ENCODE assay signal across 1 cellular context in the genomic region with DNA sequence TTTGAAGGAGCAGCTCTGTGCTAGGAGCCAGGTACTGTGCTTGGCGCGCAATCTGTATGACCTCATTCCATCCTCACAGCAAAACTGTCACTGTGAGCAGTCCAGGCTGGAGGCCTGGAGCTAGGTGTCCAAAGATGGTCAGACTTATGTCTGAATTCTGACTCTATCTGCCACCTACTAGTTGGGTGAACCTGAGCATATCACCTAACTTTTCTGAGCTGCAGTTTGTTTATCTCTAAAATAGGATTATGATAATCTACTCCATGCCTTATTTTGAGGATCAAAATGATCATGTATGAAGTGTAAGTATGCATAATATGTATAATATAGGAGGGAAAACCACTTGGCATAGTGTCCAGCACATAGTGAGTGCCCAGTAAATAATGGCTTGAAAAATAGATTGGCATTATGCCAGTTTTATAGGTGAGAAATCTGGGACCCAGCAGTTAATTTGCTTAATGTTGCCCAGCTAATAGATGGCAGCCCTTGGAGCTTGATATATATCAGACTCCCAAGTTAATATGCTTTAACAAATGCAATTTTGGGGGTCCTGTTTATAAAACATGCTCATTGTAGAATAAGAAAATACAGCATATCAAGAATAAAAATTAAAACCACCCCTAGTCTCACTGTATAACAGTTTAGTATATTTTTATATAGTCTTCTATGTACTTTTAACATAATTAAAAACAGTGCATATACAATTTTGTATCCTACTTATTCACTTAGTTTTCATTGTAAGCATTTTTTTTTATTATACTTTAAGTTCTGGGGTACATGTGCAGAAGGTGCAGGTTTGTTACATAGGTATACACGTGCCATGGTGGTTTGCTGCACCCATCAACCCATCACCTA.
TF ChIP-seq lines count a peak whose summit lies in the region.

No MANE protein-coding gene starts in this region.

TF ChIP-seq in HepG2, 621 proteins besides CTCF, POLR2A, EP300 and RAD21 (continued from another document and continues in another):
- TF ChIP-seq, protein P1, sequence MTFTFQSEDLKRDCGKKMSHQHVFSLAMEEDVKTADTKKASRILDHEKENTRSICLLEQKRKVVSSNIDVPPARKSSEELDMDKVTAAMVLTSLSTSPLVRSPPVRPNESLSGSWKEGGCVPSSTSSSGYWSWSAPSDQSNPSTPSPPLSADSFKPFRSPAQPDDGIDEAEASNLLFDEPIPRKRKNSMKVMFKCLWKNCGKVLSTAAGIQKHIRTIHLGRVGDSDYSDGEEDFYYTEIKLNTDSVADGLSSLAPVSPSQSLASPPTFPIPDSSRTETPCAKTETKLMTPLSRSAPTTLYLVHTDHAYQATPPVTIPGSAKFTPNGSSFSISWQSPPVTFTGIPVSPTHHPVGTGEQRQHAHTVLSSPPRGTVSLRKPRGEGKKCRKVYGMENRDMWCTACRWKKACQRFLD (CRISPR knock-in tag; IDR thresholded peaks at IDR 0.05; ENCODE audit: borderline replicate concordance): no peak
- no peak for TF ChIP-seq ZNF550 (CRISPR knock-in tag; IDR thresholded peaks at IDR 0.05; ENCODE audit: borderline replicate concordance)
- peak; percentile 87 for TF ChIP-seq RBFOX2 (IDR thresholded peaks at IDR 0.05; ENCODE audit: low read depth, low read length)
- TF ChIP-seq, protein P2, sequence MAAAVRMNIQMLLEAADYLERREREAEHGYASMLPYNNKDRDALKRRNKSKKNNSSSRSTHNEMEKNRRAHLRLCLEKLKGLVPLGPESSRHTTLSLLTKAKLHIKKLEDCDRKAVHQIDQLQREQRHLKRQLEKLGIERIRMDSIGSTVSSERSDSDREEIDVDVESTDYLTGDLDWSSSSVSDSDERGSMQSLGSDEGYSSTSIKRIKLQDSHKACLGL (CRISPR knock-in tag; IDR thresholded peaks at IDR 0.05): no peak
- no peak for TF ChIP-seq NFKB2 (CRISPR knock-in tag; IDR thresholded peaks at IDR 0.05; ENCODE audit: borderline replicate concordance)
- no peak for TF ChIP-seq TBX3 (IDR thresholded peaks at IDR 0.05; ENCODE audit: borderline replicate concordance)
- TF ChIP-seq TGIF2 (CRISPR knock-in tag; IDR thresholded peaks at IDR 0.05): 0 out of 2 replicates have a peak, but pooled peaks have one; percentile 67
- TF ChIP-seq, protein P3, sequence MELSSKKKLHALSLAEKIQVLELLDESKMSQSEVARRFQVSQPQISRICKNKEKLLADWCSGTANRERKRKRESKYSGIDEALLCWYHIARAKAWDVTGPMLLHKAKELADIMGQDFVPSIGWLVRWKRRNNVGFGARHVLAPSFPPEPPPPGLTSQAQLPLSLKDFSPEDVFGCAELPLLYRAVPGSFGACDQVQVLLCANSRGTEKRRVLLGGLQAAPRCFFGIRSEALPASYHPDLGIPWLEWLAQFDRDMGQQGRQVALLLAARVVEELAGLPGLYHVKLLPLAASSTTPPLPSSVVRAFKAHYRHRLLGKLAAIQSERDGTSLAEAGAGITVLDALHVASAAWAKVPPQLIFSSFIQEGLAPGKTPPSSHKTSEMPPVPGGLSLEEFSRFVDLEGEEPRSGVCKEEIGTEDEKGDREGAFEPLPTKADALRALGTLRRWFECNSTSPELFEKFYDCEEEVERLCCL (CRISPR knock-in tag; IDR thresholded peaks at IDR 0.05; ENCODE audit: borderline replicate concordance): no peak
- no peak for TF ChIP-seq SPEN (CRISPR knock-in tag; IDR thresholded peaks at IDR 0.05; ENCODE audit: low read depth)
- no peak for TF ChIP-seq SKI (IDR thresholded peaks at IDR 0.05; ENCODE audit: partially characterized antibody)
- TF ChIP-seq ZNF549 (CRISPR knock-in tag; IDR thresholded peaks at IDR 0.05): no peak
- no peak for TF ChIP-seq ZNF207 (IDR thresholded peaks at IDR 0.05; ENCODE audit: borderline replicate concordance)
- TF ChIP-seq ZNF253 (CRISPR knock-in tag; IDR thresholded peaks at IDR 0.05; ENCODE audit: borderline replicate concordance): no peak
- TF ChIP-seq NFE2 (CRISPR knock-in tag; IDR thresholded peaks at IDR 0.05): no peak
- no peak for TF ChIP-seq NFE2L2 (IDR thresholded peaks at IDR 0.05; ENCODE audit: low read length)
- TF ChIP-seq ATF1 (CRISPR knock-in tag; IDR thresholded peaks at IDR 0.05): no peak
- TF ChIP-seq, protein P4, sequence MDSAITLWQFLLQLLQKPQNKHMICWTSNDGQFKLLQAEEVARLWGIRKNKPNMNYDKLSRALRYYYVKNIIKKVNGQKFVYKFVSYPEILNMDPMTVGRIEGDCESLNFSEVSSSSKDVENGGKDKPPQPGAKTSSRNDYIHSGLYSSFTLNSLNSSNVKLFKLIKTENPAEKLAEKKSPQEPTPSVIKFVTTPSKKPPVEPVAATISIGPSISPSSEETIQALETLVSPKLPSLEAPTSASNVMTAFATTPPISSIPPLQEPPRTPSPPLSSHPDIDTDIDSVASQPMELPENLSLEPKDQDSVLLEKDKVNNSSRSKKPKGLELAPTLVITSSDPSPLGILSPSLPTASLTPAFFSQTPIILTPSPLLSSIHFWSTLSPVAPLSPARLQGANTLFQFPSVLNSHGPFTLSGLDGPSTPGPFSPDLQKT (CRISPR knock-in tag; IDR thresholded peaks at IDR 0.05; ENCODE audit: borderline replicate concordance): no peak
- TF ChIP-seq REXO4 (CRISPR knock-in tag; IDR thresholded peaks at IDR 0.05; ENCODE audit: borderline replicate concordance): no peak
- TF ChIP-seq NR2F1 (CRISPR knock-in tag; IDR thresholded peaks at IDR 0.05): no peak
- no peak for TF ChIP-seq ZNF367 (CRISPR knock-in tag; IDR thresholded peaks at IDR 0.05; ENCODE audit: borderline replicate concordance)
- TF ChIP-seq, protein P5, sequence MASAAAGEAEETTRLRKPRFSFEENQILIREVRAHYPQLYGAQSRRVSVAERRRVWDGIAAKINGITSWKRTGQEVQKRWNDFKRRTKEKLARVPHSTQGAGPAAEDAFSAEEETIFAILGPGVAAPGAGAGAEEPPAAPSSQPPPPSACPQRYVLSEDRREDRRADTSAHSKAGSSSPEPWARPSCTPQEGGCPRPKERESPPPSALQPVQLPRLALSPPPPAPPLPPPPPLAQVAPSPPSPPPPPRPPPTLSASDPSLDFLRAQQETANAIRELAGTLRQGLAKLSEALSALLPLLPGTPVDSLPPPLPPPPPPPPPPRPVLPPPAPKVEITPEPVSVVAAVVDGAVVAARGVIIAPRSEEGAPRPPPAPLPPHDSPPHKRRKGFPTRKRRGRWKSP (CRISPR knock-in tag; IDR thresholded peaks at IDR 0.05): 0 out of 2 replicates have a peak, but pooled peaks have one; percentile 17
- no peak for TF ChIP-seq ZNF781 (CRISPR knock-in tag; IDR thresholded peaks at IDR 0.05; ENCODE audit: borderline replicate concordance, not compliant biosample characterization)
- TF ChIP-seq ESRRA (CRISPR knock-in tag; IDR thresholded peaks at IDR 0.05; ENCODE audit: low read depth): 0 out of 2 replicates have a peak, but pooled peaks have one; percentile 2
- no peak for TF ChIP-seq ZMYM3 (CRISPR knock-in tag; IDR thresholded peaks at IDR 0.05)
- TF ChIP-seq, protein P6, sequence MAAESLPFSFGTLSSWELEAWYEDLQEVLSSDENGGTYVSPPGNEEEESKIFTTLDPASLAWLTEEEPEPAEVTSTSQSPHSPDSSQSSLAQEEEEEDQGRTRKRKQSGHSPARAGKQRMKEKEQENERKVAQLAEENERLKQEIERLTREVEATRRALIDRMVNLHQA (CRISPR knock-in tag; IDR thresholded peaks at IDR 0.05): no peak
- TF ChIP-seq CREB1 (IDR thresholded peaks at IDR 0.05): no peak
- no peak for TF ChIP-seq CREB1 (CRISPR knock-in tag; IDR thresholded peaks at IDR 0.05)
- TF ChIP-seq ZIK1 (CRISPR knock-in tag; IDR thresholded peaks at IDR 0.05; ENCODE audit: borderline replicate concordance, low read depth): 0 out of 2 replicates have a peak, but pooled peaks have one; percentile 7
- TF ChIP-seq XBP1 (CRISPR knock-in tag; IDR thresholded peaks at IDR 0.05): no peak
- no peak; the same call in 1 of the 2 replicates for TF ChIP-seq TAF1 (CRISPR knock-in tag; IDR thresholded peaks at IDR 0.05)
- no peak for TF ChIP-seq KAT7 (CRISPR knock-in tag; IDR thresholded peaks at IDR 0.05; ENCODE audit: borderline replicate concordance)
- TF ChIP-seq SETDB1 (CRISPR knock-in tag; IDR thresholded peaks at IDR 0.05; ENCODE audit: borderline replicate concordance): no peak
- TF ChIP-seq, protein P7, sequence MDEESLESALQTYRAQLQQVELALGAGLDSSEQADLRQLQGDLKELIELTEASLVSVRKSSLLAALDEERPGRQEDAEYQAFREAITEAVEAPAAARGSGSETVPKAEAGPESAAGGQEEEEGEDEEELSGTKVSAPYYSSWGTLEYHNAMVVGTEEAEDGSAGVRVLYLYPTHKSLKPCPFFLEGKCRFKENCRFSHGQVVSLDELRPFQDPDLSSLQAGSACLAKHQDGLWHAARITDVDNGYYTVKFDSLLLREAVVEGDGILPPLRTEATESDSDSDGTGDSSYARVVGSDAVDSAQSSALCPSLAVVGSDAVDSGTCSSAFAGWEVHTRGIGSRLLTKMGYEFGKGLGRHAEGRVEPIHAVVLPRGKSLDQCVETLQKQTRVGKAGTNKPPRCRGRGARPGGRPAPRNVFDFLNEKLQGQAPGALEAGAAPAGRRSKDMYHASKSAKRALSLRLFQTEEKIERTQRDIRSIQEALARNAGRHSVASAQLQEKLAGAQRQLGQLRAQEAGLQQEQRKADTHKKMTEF (CRISPR knock-in tag; IDR thresholded peaks at IDR 0.05): peak; percentile 18; the same call in 1 of the 2 replicates
- TF ChIP-seq ZNF724P (CRISPR knock-in tag; IDR thresholded peaks at IDR 0.05; ENCODE audit: borderline replicate concordance): no peak
- TF ChIP-seq ZNF101 (CRISPR knock-in tag; IDR thresholded peaks at IDR 0.05; ENCODE audit: borderline replicate concordance, low read depth): no peak
- no peak; the same call in 1 of the 2 replicates for TF ChIP-seq ZNF614 (CRISPR knock-in tag; IDR thresholded peaks at IDR 0.05; ENCODE audit: borderline replicate concordance)
- no peak; the same call in 1 of the 2 replicates for TF ChIP-seq GTF3A (CRISPR knock-in tag; conservative IDR thresholded peaks at IDR 0.05)
- peak; percentile 28 for TF ChIP-seq HNRNPK (IDR thresholded peaks at IDR 0.05; ENCODE audit: low read depth, low read length, poor library complexity, severe bottlenecking)
- TF ChIP-seq TARDBP (CRISPR knock-in tag; IDR thresholded peaks at IDR 0.05): peak; percentile 49; the same call in 1 of the 2 replicates
- TF ChIP-seq ZSCAN12 (CRISPR knock-in tag; IDR thresholded peaks at IDR 0.05): no peak
- TF ChIP-seq PLRG1 (conservative IDR thresholded peaks at IDR 0.05): no peak
- TF ChIP-seq ZFP82 (CRISPR knock-in tag; IDR thresholded peaks at IDR 0.05; ENCODE audit: borderline replicate concordance): no peak
- no peak for TF ChIP-seq JARID2 (CRISPR knock-in tag; IDR thresholded peaks at IDR 0.05; ENCODE audit: insufficient replicate concordance)
- TF ChIP-seq XRCC5 (optimal IDR thresholded peaks at IDR 0.05; ENCODE audit: low read length): peak; percentile 34
- TF ChIP-seq ZNF563 (CRISPR knock-in tag; IDR thresholded peaks at IDR 0.05): no peak
- TF ChIP-seq PAWR (CRISPR knock-in tag; IDR thresholded peaks at IDR 0.05; ENCODE audit: borderline replicate concordance): no peak
- TF ChIP-seq ZNF501 (CRISPR knock-in tag; IDR thresholded peaks at IDR 0.05): no peak
- TF ChIP-seq ZNF749 (CRISPR knock-in tag; IDR thresholded peaks at IDR 0.05; ENCODE audit: borderline replicate concordance): no peak
- no peak for TF ChIP-seq ZNF260 (CRISPR knock-in tag; IDR thresholded peaks at IDR 0.05; ENCODE audit: borderline replicate concordance, low read depth)
- TF ChIP-seq PPARG (CRISPR knock-in tag; conservative IDR thresholded peaks at IDR 0.05): 0 out of 2 replicates have a peak, but pooled peaks have one; percentile 13
- TF ChIP-seq, protein P8, sequence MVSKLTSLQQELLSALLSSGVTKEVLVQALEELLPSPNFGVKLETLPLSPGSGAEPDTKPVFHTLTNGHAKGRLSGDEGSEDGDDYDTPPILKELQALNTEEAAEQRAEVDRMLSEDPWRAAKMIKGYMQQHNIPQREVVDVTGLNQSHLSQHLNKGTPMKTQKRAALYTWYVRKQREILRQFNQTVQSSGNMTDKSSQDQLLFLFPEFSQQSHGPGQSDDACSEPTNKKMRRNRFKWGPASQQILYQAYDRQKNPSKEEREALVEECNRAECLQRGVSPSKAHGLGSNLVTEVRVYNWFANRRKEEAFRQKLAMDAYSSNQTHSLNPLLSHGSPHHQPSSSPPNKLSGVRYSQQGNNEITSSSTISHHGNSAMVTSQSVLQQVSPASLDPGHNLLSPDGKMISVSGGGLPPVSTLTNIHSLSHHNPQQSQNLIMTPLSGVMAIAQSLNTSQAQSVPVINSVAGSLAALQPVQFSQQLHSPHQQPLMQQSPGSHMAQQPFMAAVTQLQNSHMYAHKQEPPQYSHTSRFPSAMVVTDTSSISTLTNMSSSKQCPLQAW (CRISPR knock-in tag; IDR thresholded peaks at IDR 0.05): 0 out of 2 replicates have a peak, but pooled peaks have one; percentile 7
- TF ChIP-seq ZNF354B (CRISPR knock-in tag; IDR thresholded peaks at IDR 0.05): no peak; the same call in 1 of the 2 replicates
- no peak; a peak in 1 of 4 replicates for TF ChIP-seq KLF16 (CRISPR knock-in tag; IDR thresholded peaks at IDR 0.05)
- TF ChIP-seq ZFP36 (IDR thresholded peaks at IDR 0.05; ENCODE audit: borderline replicate concordance, low read depth, low read length, partially characterized antibody): no peak
- no peak for TF ChIP-seq ZMYM2 (CRISPR knock-in tag; IDR thresholded peaks at IDR 0.05)
- no peak for TF ChIP-seq NCOA2 (CRISPR knock-in tag; IDR thresholded peaks at IDR 0.05)
- TF ChIP-seq ZNF709 (CRISPR knock-in tag; IDR thresholded peaks at IDR 0.05): no peak
- TF ChIP-seq SALL1 (CRISPR knock-in tag; IDR thresholded peaks at IDR 0.05): no peak
- TF ChIP-seq ZNF776 (CRISPR knock-in tag; IDR thresholded peaks at IDR 0.05): no peak; the same call in 1 of the 2 replicates
- TF ChIP-seq ZNF660 (CRISPR knock-in tag; IDR thresholded peaks at IDR 0.05; ENCODE audit: borderline replicate concordance, low read depth): no peak
- TF ChIP-seq, protein P9, sequence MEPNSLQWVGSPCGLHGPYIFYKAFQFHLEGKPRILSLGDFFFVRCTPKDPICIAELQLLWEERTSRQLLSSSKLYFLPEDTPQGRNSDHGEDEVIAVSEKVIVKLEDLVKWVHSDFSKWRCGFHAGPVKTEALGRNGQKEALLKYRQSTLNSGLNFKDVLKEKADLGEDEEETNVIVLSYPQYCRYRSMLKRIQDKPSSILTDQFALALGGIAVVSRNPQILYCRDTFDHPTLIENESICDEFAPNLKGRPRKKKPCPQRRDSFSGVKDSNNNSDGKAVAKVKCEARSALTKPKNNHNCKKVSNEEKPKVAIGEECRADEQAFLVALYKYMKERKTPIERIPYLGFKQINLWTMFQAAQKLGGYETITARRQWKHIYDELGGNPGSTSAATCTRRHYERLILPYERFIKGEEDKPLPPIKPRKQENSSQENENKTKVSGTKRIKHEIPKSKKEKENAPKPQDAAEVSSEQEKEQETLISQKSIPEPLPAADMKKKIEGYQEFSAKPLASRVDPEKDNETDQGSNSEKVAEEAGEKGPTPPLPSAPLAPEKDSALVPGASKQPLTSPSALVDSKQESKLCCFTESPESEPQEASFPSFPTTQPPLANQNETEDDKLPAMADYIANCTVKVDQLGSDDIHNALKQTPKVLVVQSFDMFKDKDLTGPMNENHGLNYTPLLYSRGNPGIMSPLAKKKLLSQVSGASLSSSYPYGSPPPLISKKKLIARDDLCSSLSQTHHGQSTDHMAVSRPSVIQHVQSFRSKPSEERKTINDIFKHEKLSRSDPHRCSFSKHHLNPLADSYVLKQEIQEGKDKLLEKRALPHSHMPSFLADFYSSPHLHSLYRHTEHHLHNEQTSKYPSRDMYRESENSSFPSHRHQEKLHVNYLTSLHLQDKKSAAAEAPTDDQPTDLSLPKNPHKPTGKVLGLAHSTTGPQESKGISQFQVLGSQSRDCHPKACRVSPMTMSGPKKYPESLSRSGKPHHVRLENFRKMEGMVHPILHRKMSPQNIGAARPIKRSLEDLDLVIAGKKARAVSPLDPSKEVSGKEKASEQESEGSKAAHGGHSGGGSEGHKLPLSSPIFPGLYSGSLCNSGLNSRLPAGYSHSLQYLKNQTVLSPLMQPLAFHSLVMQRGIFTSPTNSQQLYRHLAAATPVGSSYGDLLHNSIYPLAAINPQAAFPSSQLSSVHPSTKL (CRISPR knock-in tag; IDR thresholded peaks at IDR 0.05): no peak
